In genomic region chrY:7850191-7850590, GRCh38 we compare ENCODE assay signal across 5 cellular contexts.
"Had no signal": no experiment of that assay in that cellular context is flagged by ENCODE, and none has a peak within 500 bp of the region (broad histone marks: within the 10 kb centered on the region; RNA-seq: fewer than 3 reads in every experiment).

No MANE protein-coding gene starts in this region.

- H3K4me3 ChIP-seq: GM23338 had no signal

- DNase-seq: H9, HCEC 1CT, KBM-7 had no signal

- H3K27ac ChIP-seq: HL-60 had no signal
